31 cellular contexts compared by ENCODE assay signal in the genomic region with DNA sequence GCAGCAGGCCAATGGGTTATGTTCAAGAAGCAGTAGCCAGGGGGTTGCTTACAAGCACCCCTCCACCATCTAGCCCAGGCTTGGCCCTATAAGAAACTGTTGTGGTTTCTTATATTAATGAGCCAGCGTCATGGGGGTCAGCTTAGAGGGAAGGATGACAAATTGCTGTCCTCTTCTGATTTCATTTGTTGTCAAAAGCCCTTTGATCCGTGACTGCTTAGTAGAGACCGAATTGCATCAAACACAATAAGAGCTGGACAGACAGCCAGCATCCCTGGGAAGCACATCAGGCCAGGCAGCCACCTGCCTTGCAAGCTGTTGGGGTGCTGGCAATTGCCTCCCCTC.
"Had no signal": no experiment of that assay in that cellular context is flagged by ENCODE, and none has a peak within 500 bp of the region (broad histone marks: within the 10 kb centered on the region; RNA-seq: fewer than 3 reads in every experiment).

No MANE protein-coding gene starts in this region.

- H3K27me3 Mint-ChIP-seq: activated CD4-positive, alpha-beta memory T cell treated with anti-CD3 and anti-CD28 coated beads for 36 hours; activated CD4-positive, alpha-beta T cell treated with anti-CD3 and anti-CD28 coated beads, Interleukin-2, amount 10 ng/mL, durations not matched to agents 24 days and 14 days; naive thymus-derived CD8-positive, alpha-beta T cell; T-helper 17 cell had no signal

- H3K4me3 ChIP-seq: esophagus muscularis mucosa, heart left ventricle, left lung, lower lobe of right lung, right atrium auricular region, smooth muscle cell, suprapubic skin, tibial artery had no signal

- H3K27me3 ChIP-seq: esophagus muscularis mucosa, foreskin keratinocyte, heart left ventricle, left lung, neutrophil, right atrium auricular region, suprapubic skin, tibial artery had no signal

- ATAC-seq: heart left ventricle; left lung; lower lobe of right lung; naive thymus-derived CD8-positive, alpha-beta T cell; T-helper 17 cell had no signal

- DNase-seq: activated CD4-positive, alpha-beta memory T cell treated with anti-CD3 and anti-CD28 coated beads for 36 hours; activated CD4-positive, alpha-beta T cell treated with anti-CD3 and anti-CD28 coated beads, Interleukin-2, amount 10 ng/mL, durations not matched to agents 24 days and 14 days; activated CD4-positive, CD25-positive, alpha-beta regulatory T cell treated with anti-CD3 and anti-CD28 coated beads, Interleukin-2, amount 50 U/mL, for 72 hours; activated CD8-positive, alpha-beta memory T cell treated with anti-CD3 and anti-CD28 coated beads, Interleukin-2, amount 50 U/mL, for 4 hours; activated effector memory CD4-positive, alpha-beta T cell treated with anti-CD3 and anti-CD28 coated beads, Interleukin-2, amount 50 U/mL, for 16 hours; activated naive CD4-positive, alpha-beta T cell treated with anti-CD3 and anti-CD28 coated beads, Interleukin-2, amount 50 U/mL, for 16 hours; activated T-cell treated with anti-CD3 and anti-CD28 coated beads, Interleukin-2, amount 50 U/mL, for 1 hour; amygdala; endodermal cell; heart left ventricle; hypothalamus; left lung; lower lobe of right lung; mesenchymal stem cell; naive thymus-derived CD8-positive, alpha-beta T cell; stimulated activated CD4-positive, alpha-beta T cell treated with anti-CD3 and anti-CD28 coated beads, Interleukin-1b, Interleukin-23, amount 100 ng/mL, for 48 hours; stimulated activated CD4-positive, alpha-beta T cell treated with anti-CD3 and anti-CD28 coated beads, Interleukin-4, amount 100 ng/mL, for 4 hours; stimulated activated CD8-positive, alpha-beta memory T cell treated with anti-CD3 and anti-CD28 coated beads, Interleukin-4, amount 100 ng/mL, for 48 hours; stimulated activated naive CD4-positive, alpha-beta T cell; T-helper 17 cell; T1000; tibial artery had no signal

- H3K4me3 Mint-ChIP-seq: activated CD4-positive, alpha-beta memory T cell treated with anti-CD3 and anti-CD28 coated beads for 36 hours; activated CD4-positive, alpha-beta T cell treated with anti-CD3 and anti-CD28 coated beads, Interleukin-2, amount 10 ng/mL, durations not matched to agents 24 days and 14 days; activated T-helper 1 cell treated with anti-CD3 and anti-CD28 coated beads, Interleukin-12 subunit alpha, Interleukin-12 subunit beta, Interleukin-2, Interleukin-4 antibody, amounts not matched to agents 30 ng/mL and 10 ng/mL and 1 ng/mL, durations not matched to agents 14 hours and 24 hours and 36 hours; central memory CD8-positive, alpha-beta T cell; dendritic cell treated with granulocyte-macrophage colony-stimulating factor and Interleukin-4, amounts not matched to agents 40 ng/mL and 50 ng/mL, for 4 days; endodermal cell; naive thymus-derived CD8-positive, alpha-beta T cell; T-helper 17 cell had no signal

- H3K36me3 ChIP-seq: esophagus muscularis mucosa, heart left ventricle, left lung, lower lobe of right lung, neutrophil, right atrium auricular region, suprapubic skin, tibial artery had no signal

- H3K4me1 Mint-ChIP-seq: activated CD4-positive, alpha-beta T cell treated with anti-CD3 and anti-CD28 coated beads, Interleukin-2, amount 10 ng/mL, durations not matched to agents 24 days and 14 days; central memory CD8-positive, alpha-beta T cell; naive thymus-derived CD8-positive, alpha-beta T cell; T-helper 17 cell had no signal

- H3K27ac Mint-ChIP-seq: activated CD4-positive, alpha-beta memory T cell treated with anti-CD3 and anti-CD28 coated beads for 36 hours; activated CD4-positive, alpha-beta T cell treated with anti-CD3 and anti-CD28 coated beads, Interleukin-2, amount 10 ng/mL, durations not matched to agents 24 days and 14 days; activated T-helper 1 cell treated with anti-CD3 and anti-CD28 coated beads, Interleukin-12 subunit alpha, Interleukin-12 subunit beta, Interleukin-2, Interleukin-4 antibody, amounts not matched to agents 30 ng/mL and 10 ng/mL and 1 ng/mL, durations not matched to agents 14 hours and 24 hours and 36 hours; dendritic cell treated with granulocyte-macrophage colony-stimulating factor and Interleukin-4, amounts not matched to agents 40 ng/mL and 50 ng/mL, for 4 days; endodermal cell; naive thymus-derived CD8-positive, alpha-beta T cell; T-helper 17 cell had no signal

- H3K36me3 Mint-ChIP-seq: activated CD4-positive, alpha-beta memory T cell treated with anti-CD3 and anti-CD28 coated beads for 36 hours had no signal
